1 cellular context compared by ENCODE assay signal in the genomic region with DNA sequence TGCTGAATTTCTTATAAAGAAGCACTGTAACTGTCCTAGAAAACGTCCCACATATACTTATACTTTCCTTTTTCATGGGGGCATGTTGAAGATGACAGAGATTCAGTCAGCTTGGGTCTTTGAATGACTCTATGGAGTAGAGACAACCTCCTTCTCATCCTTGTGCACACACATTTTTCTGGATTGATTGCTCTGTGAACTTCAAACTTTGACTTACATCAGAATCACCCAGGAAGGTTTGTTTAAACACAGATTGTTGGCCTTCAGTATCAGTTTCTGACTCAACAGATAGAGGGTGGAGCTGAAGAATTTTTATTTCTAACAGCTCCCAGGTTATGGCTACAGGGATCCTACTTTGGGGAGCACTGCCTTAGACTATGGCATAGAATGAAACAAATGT.
TF ChIP-seq lines count a peak whose summit lies in the region.

No MANE protein-coding gene starts in this region.

TF ChIP-seq in liver, 16 proteins besides CTCF, POLR2A, EP300 and RAD21 (continued from another document):
- TF ChIP-seq, protein P1, sequence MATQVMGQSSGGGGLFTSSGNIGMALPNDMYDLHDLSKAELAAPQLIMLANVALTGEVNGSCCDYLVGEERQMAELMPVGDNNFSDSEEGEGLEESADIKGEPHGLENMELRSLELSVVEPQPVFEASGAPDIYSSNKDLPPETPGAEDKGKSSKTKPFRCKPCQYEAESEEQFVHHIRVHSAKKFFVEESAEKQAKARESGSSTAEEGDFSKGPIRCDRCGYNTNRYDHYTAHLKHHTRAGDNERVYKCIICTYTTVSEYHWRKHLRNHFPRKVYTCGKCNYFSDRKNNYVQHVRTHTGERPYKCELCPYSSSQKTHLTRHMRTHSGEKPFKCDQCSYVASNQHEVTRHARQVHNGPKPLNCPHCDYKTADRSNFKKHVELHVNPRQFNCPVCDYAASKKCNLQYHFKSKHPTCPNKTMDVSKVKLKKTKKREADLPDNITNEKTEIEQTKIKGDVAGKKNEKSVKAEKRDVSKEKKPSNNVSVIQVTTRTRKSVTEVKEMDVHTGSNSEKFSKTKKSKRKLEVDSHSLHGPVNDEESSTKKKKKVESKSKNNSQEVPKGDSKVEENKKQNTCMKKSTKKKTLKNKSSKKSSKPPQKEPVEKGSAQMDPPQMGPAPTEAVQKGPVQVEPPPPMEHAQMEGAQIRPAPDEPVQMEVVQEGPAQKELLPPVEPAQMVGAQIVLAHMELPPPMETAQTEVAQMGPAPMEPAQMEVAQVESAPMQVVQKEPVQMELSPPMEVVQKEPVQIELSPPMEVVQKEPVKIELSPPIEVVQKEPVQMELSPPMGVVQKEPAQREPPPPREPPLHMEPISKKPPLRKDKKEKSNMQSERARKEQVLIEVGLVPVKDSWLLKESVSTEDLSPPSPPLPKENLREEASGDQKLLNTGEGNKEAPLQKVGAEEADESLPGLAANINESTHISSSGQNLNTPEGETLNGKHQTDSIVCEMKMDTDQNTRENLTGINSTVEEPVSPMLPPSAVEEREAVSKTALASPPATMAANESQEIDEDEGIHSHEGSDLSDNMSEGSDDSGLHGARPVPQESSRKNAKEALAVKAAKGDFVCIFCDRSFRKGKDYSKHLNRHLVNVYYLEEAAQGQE (IDR thresholded peaks at IDR 0.05): no peak
- no peak for TF ChIP-seq ZBTB33 (IDR thresholded peaks at IDR 0.05)
